ENCODE assay signal across 35 cellular contexts in genomic region chr3:160412477-160412876, GRCh38.
"Had no signal": no experiment of that assay in that cellular context is flagged by ENCODE, and none has a peak within 500 bp of the region (broad histone marks: within the 10 kb centered on the region; RNA-seq: fewer than 3 reads in every experiment).

No MANE protein-coding gene starts in this region.

- ATAC-seq: activated CD8-positive, alpha-beta memory T cell treated with anti-CD3 and anti-CD28 coated beads, Interleukin-2, amount 10 ng/mL, durations not matched to agents 7 days and 5 days; activated T-cell treated with anti-CD3 and anti-CD28 coated beads, Interleukin-2, amount 50 U/mL, for 72 hours; activated T-helper 17 cell treated with anti-CD3 and anti-CD28 coated beads, Interleukin-2, amount 50 U/mL, for 72 hours; SK-N-SH treated with all-trans-retinoic acid at 6 μM for 48 hours; T-cell; T-helper 17 cell had no signal

- H3K27ac Mint-ChIP-seq: activated naive CD8-positive, alpha-beta T cell treated with anti-CD3 and anti-CD28 coated beads for 36 hours; activated T-helper 17 cell treated with anti-CD3 and anti-CD28 coated beads, Interleukin-2, amount 50 U/mL, for 72 hours had no signal

- H3K9me3 Mint-ChIP-seq: activated CD4-positive, alpha-beta memory T cell treated with anti-CD3 and anti-CD28 coated beads, Interleukin-2, amount 10 ng/mL, durations not matched to agents 7 days and 5 days; activated naive CD8-positive, alpha-beta T cell treated with anti-CD3 and anti-CD28 coated beads for 36 hours; activated T-cell treated with anti-CD3 and anti-CD28 coated beads, Interleukin-2, amount 50 U/mL, for 72 hours; activated T-helper 17 cell treated with anti-CD3 and anti-CD28 coated beads, Interleukin-2, amount 50 U/mL, for 72 hours; central memory CD8-positive, alpha-beta T cell; T-cell had no signal

- H3K4me3 ChIP-seq: Peyer's patch, SJSA1 had no signal

- H3K4me1 ChIP-seq: Peyer's patch had no signal

- H3K4me3 Mint-ChIP-seq: activated CD4-positive, alpha-beta memory T cell treated with anti-CD3 and anti-CD28 coated beads, Interleukin-2, amount 10 ng/mL, durations not matched to agents 7 days and 5 days; activated CD8-positive, alpha-beta memory T cell treated with anti-CD3 and anti-CD28 coated beads, Interleukin-2, amount 10 ng/mL, durations not matched to agents 7 days and 5 days; activated naive CD8-positive, alpha-beta T cell treated with anti-CD3 and anti-CD28 coated beads for 36 hours; activated T-cell treated with anti-CD3 and anti-CD28 coated beads, Interleukin-2, amount 50 U/mL, for 72 hours; activated T-helper 17 cell treated with anti-CD3 and anti-CD28 coated beads, Interleukin-2, amount 50 U/mL, for 72 hours; central memory CD8-positive, alpha-beta T cell; T-cell; T-helper 17 cell had no signal

- H3K27me3 Mint-ChIP-seq: activated CD4-positive, alpha-beta memory T cell treated with anti-CD3 and anti-CD28 coated beads, Interleukin-2, amount 10 ng/mL, durations not matched to agents 7 days and 5 days; activated CD8-positive, alpha-beta memory T cell treated with anti-CD3 and anti-CD28 coated beads, Interleukin-2, amount 10 ng/mL, durations not matched to agents 7 days and 5 days; activated naive CD8-positive, alpha-beta T cell treated with anti-CD3 and anti-CD28 coated beads for 36 hours; activated T-helper 17 cell treated with anti-CD3 and anti-CD28 coated beads, Interleukin-2, amount 50 U/mL, for 72 hours; central memory CD8-positive, alpha-beta T cell; T-cell; T-helper 17 cell had no signal

- H3K27ac ChIP-seq: brain microvascular endothelial cell, Peyer's patch, SJSA1, VCaP had no signal

- H3K27me3 ChIP-seq: brain microvascular endothelial cell, Peyer's patch, SJSA1 had no signal

- H3K4me1 Mint-ChIP-seq: central memory CD8-positive, alpha-beta T cell had no signal

- H3K9me3 ChIP-seq: Peyer's patch, SJSA1 had no signal

- DNase-seq: activated CD4-positive, alpha-beta memory T cell treated with anti-CD3 and anti-CD28 coated beads, Interleukin-2, amount 10 ng/mL, durations not matched to agents 7 days and 5 days; activated CD4-positive, alpha-beta T cell treated with anti-CD3 and anti-CD28 coated beads for 1 hour; activated CD4-positive, alpha-beta T cell treated with anti-CD3 and anti-CD28 coated beads for 48 hours; activated CD4-positive, CD25-positive, alpha-beta regulatory T cell; activated CD8-positive, alpha-beta memory T cell treated with anti-CD3 and anti-CD28 coated beads for 24 hours; activated CD8-positive, alpha-beta memory T cell treated with anti-CD3 and anti-CD28 coated beads, Interleukin-2, amount 10 ng/mL, durations not matched to agents 7 days and 5 days; activated CD8-positive, alpha-beta memory T cell treated with anti-CD3 and anti-CD28 coated beads, Interleukin-2, amount 50 U/mL, for 48 hours; activated effector memory CD4-positive, alpha-beta T cell treated with anti-CD3 and anti-CD28 coated beads, Interleukin-2, amount 50 U/mL, for 16 hours; activated naive CD4-positive, alpha-beta T cell; activated naive CD4-positive, alpha-beta T cell treated with anti-CD3 and anti-CD28 coated beads, Interleukin-2, amount 50 U/mL, for 16 hours; activated naive CD8-positive, alpha-beta T cell treated with anti-CD3 and anti-CD28 coated beads for 36 hours; activated T-cell treated with anti-CD3 and anti-CD28 coated beads, Interleukin-2, amount 50 U/mL, for 72 hours; amniotic stem cell; aorta; brain microvascular endothelial cell; NCI-H1105; NCI-H1436; NCI-H1694; NCI-H1930; NCI-H2081 treated with DMSO at 0.1 percent for 48 hours; NCI-H226; NCI-H446 treated with DMSO at 0.1 percent for 48 hours; NCI-H524; NCI-H69; Peyer's patch; RPMI8226; SHP77 treated with DMSO at 0.1 percent for 48 hours; T-cell; T-helper 17 cell; T-helper 9 cell had no signal
